In the genomic region with DNA sequence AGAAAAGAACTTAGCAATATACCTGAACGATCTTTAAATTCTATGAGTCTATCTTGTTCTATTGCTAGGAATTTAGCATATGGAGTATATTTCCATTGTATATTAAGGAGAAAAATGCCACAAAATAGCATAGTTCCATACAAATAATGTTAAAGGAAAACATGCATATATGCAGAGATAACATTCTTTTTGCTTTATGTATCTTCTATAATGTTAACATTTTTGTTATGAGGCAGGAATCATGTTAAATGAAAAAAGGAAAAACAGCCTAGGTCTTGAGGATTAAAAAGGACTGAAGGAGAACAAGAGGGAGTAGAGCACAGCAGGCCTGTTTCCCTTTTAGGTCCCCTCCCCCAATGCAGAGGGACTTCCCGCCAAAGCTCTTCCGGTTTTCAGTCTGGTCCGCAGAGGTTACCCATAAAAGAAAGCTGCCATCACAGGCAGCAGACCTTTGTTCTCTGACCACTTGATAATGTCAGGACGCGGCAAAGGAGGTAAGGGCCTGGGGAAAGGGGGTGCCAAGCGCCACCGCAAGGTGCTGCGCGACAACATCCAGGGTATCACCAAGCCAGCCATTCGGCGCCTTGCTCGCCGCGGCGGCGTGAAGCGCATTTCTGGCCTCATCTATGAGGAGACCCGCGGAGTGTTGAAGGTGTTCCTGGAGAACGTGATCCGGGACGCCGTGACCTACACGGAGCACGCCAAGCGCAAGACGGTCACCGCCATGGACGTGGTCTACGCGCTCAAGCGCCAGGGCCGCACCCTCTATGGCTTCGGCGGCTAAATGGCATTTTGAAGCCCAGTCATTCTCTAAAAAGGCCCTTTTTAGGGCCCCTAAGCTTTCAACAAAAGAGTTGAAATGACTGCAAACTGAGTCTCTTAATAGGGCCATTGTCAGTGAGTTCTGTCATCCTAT, we compare ENCODE assay signal across 1 cellular context.
TF ChIP-seq lines count a peak whose summit lies in the region.

No MANE protein-coding gene starts in this region.

TF ChIP-seq in WTC11, 78 proteins besides CTCF, POLR2A, EP300 and RAD21 (continued from another document and continues in another):
- TF ChIP-seq ZNF532 (CRISPR knock-in tag; IDR thresholded peaks at IDR 0.05; ENCODE audit: borderline replicate concordance) (no peak; the same call in 1 of the 2 replicates), TEAD4 (CRISPR knock-in tag; IDR thresholded peaks at IDR 0.05) (peak; percentile 70), AFF4 (CRISPR knock-in tag; IDR thresholded peaks at IDR 0.05; ENCODE audit: borderline replicate concordance) (peak; percentile 97; the same call in 1 of the 2 replicates), ZNF671 (CRISPR knock-in tag; IDR thresholded peaks at IDR 0.05) (peak; percentile 83), IRF1 (CRISPR knock-in tag; IDR thresholded peaks at IDR 0.05) (peak; percentile 74; the same call in 1 of the 2 replicates), EMX1 (CRISPR knock-in tag; IDR thresholded peaks at IDR 0.05) (no peak; the same call in 1 of the 2 replicates), CREB1 (CRISPR knock-in tag; IDR thresholded peaks at IDR 0.05) (peak; percentile 94; the same call in 1 of the 2 replicates), NFE2L1 (CRISPR knock-in tag; IDR thresholded peaks at IDR 0.05) (peak; percentile 75; the same call in 1 of the 2 replicates), ARID4B (CRISPR knock-in tag; IDR thresholded peaks at IDR 0.05; ENCODE audit: borderline replicate concordance) (peak; percentile 96), KAT7 (CRISPR knock-in tag; IDR thresholded peaks at IDR 0.05; ENCODE audit: borderline replicate concordance) (peak; percentile 99), ESRRA (CRISPR knock-in tag; IDR thresholded peaks at IDR 0.05; ENCODE audit: borderline replicate concordance) (peak; percentile 87), SP1 (CRISPR knock-in tag; conservative IDR thresholded peaks at IDR 0.05) (peak; percentile 74), STAT6 (CRISPR knock-in tag; conservative IDR thresholded peaks at IDR 0.05; ENCODE audit: low read depth) (no peak), ZBTB21 (CRISPR knock-in tag; IDR thresholded peaks at IDR 0.05; ENCODE audit: borderline replicate concordance) (no peak), JAZF1 (CRISPR knock-in tag; IDR thresholded peaks at IDR 0.05) (no peak), PRDM15 (CRISPR knock-in tag; IDR thresholded peaks at IDR 0.05) (no peak)
- TF ChIP-seq, protein P1, sequence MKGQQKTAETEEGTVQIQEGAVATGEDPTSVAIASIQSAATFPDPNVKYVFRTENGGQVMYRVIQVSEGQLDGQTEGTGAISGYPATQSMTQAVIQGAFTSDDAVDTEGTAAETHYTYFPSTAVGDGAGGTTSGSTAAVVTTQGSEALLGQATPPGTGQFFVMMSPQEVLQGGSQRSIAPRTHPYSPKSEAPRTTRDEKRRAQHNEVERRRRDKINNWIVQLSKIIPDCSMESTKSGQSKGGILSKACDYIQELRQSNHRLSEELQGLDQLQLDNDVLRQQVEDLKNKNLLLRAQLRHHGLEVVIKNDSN (CRISPR knock-in tag; IDR thresholded peaks at IDR 0.05): peak; percentile 76; the same call in 1 of the 2 replicates
- TF ChIP-seq, protein P2, sequence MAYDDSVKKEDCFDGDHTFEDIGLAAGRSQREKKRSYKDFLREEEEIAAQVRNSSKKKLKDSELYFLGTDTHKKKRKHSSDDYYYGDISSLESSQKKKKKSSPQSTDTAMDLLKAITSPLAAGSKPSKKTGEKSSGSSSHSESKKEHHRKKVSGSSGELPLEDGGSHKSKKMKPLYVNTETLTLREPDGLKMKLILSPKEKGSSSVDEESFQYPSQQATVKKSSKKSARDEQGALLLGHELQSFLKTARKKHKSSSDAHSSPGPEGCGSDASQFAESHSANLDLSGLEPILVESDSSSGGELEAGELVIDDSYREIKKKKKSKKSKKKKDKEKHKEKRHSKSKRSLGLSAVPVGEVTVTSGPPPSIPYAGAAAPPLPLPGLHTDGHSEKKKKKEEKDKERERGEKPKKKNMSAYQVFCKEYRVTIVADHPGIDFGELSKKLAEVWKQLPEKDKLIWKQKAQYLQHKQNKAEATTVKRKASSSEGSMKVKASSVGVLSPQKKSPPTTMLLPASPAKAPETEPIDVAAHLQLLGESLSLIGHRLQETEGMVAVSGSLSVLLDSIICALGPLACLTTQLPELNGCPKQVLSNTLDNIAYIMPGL (CRISPR knock-in tag; IDR thresholded peaks at IDR 0.05): peak; percentile 97
- TF ChIP-seq, protein P3, sequence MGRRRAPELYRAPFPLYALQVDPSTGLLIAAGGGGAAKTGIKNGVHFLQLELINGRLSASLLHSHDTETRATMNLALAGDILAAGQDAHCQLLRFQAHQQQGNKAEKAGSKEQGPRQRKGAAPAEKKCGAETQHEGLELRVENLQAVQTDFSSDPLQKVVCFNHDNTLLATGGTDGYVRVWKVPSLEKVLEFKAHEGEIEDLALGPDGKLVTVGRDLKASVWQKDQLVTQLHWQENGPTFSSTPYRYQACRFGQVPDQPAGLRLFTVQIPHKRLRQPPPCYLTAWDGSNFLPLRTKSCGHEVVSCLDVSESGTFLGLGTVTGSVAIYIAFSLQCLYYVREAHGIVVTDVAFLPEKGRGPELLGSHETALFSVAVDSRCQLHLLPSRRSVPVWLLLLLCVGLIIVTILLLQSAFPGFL (CRISPR knock-in tag; IDR thresholded peaks at IDR 0.05; ENCODE audit: borderline replicate concordance): no peak; the same call in 1 of the 2 replicates
